31 cellular contexts compared by ENCODE assay signal in genomic region chrX:2735270-2735669, GRCh38. TPM values are rescaled to one million over a fixed set of nuclear protein-coding genes. Genes with fewer than 3 reads are reported as not detected.
"Had no signal": no experiment of that assay in that cellular context is flagged by ENCODE, and none has a peak within 500 bp of the region (broad histone marks: within the 10 kb centered on the region; RNA-seq: fewer than 3 reads in every experiment).

No MANE protein-coding gene starts in this region.

- DNase-seq: activated CD4-positive, alpha-beta T cell treated with anti-CD3 and anti-CD28 coated beads for 36 hours; activated CD4-positive, alpha-beta T cell treated with anti-CD3 and anti-CD28 coated beads, Interleukin-2, amount 10 ng/mL, durations not matched to agents 7 days and 5 days; activated CD4-positive, alpha-beta T cell treated with anti-CD3 and anti-CD28 coated beads, Interleukin-2, amount 50 U/mL, for 48 hours; activated CD8-positive, alpha-beta T cell treated with anti-CD3 and anti-CD28 coated beads, Interleukin-2, amount 10 ng/mL, durations not matched to agents 7 days and 5 days; activated gamma-delta T cell treated with Interleukin-2 at 50 U/mL for 16 hours; activated naive CD4-positive, alpha-beta T cell treated with anti-CD3 and anti-CD28 coated beads for 36 hours; adrenal gland; body of pancreas; caudate nucleus; cerebellar nuclear complex; Kasumi-1; MG63; NCI-H1048; NCI-H1105 treated with DMSO at 0.1 percent for 48 hours; NCI-H1436 treated with DMSO at 0.1 percent for 48 hours; NCI-H1694 treated with DMSO at 0.1 percent for 48 hours; NCI-H2029; NCI-H345; NCI-H524 treated with DMSO at 0.1 percent for 48 hours; SHP77; SK-N-SH had no signal

- H3K4me2 ChIP-seq: SK-N-SH had no signal

- ATAC-seq: activated CD4-positive, alpha-beta T cell treated with anti-CD3 and anti-CD28 coated beads for 36 hours; activated CD4-positive, CD25-positive, alpha-beta regulatory T cell treated with anti-CD3 and anti-CD28 coated beads, Interleukin-2, amount 50 U/mL, for 24 hours; activated CD8-positive, alpha-beta T cell treated with anti-CD3 and anti-CD28 coated beads, Interleukin-2, amount 10 ng/mL, durations not matched to agents 7 days and 5 days; activated naive CD4-positive, alpha-beta T cell treated with anti-CD3 and anti-CD28 coated beads, Interleukin-2, amount 50 U/mL, for 72 hours; body of pancreas; Panc1; WTC11 had no signal

- FAIRE-seq: astrocyte, TTC549 had no signal

- H3K27ac ChIP-seq: adrenal gland, body of pancreas, breast epithelium, SJSA1 had no signal

- H3K9me3 ChIP-seq: adrenal gland, body of pancreas, breast epithelium, MG63, SJSA1, SK-N-SH had no signal

- H3K27me3 ChIP-seq: adrenal gland, body of pancreas, breast epithelium, MG63, SJSA1 had no signal

- H3K9ac ChIP-seq: SK-N-SH had no signal

- H3K36me3 ChIP-seq: breast epithelium had no signal

- H3K4me3 ChIP-seq: adrenal gland, body of pancreas, breast epithelium, MG63, SJSA1 had no signal

- H3K4me1 ChIP-seq: adrenal gland, body of pancreas, breast epithelium, SJSA1 had no signal

RNA-seq across cellular contexts. Expression of gene XG, which starts 16.6 kb away (rescaled TPM):
- total RNA-seq: activated CD4-positive, alpha-beta T cell treated with anti-CD3 and anti-CD28 coated beads for 36 hours; activated CD4-positive, alpha-beta T cell treated with anti-CD3 and anti-CD28 coated beads, Interleukin-2, amount 10 ng/mL, durations not matched to agents 7 days and 5 days; activated CD8-positive, alpha-beta T cell treated with anti-CD3 and anti-CD28 coated beads, Interleukin-2, amount 10 ng/mL, durations not matched to agents 7 days and 5 days; activated naive CD4-positive, alpha-beta T cell treated with anti-CD3 and anti-CD28 coated beads for 36 hours; adrenal gland; NCI-H460; RPMI7951; SJSA1 had no signal
